In the genomic region with DNA sequence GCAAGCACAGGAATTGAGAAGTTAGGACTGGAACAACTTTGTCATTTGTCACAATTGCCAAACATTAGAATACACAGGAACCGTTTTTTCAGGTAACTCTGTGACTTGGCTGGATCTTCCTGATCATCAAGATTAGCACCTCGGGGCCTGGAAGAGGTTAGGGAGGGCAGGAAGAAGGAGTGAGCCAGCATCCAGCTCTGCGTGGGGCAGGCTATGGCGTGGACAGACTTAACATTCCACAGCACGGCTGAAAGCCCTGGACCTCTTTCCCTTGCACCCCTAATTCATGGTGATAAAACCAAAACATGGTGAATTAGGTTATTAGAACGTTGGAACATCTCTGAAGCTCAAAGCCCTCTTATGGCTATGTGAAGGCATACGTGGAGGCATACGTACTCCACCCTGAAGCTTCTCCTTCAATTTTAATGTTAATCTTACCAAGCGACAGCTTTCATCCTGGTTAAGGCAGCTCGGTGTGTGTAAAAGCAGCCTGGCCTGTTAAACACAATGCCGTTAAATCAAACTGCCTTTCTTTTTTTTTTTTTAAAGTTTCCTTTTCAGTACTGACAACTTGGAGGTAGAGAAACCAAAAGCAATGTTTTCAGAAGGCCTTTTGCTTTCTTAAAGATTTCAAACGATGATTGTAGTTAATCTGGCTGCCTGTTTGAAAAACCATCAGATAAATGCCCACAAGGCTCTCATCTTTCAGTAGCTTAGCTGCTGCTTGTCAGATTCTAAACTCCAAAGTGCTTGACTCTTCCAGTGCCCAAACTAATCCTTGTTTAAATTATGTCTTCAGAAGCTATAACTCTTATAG, we compare ENCODE assay signal across 2 cellular contexts.
TF ChIP-seq lines count a peak whose summit lies in the region.

No MANE protein-coding gene starts in this region.

TF ChIP-seq in liver, 16 proteins besides CTCF, POLR2A, EP300 and RAD21:
- TF ChIP-seq JUND (IDR thresholded peaks at IDR 0.05) (no peak), FOXA1 (IDR thresholded peaks at IDR 0.05) (no peak), HNF4G (IDR thresholded peaks at IDR 0.05) (no peak), NR2F2 (IDR thresholded peaks at IDR 0.05) (no peak), MAX (IDR thresholded peaks at IDR 0.05) (no peak), REST (IDR thresholded peaks at IDR 0.05) (no peak), HNF4A (conservative IDR thresholded peaks at IDR 0.05) (no peak), RXRA (IDR thresholded peaks at IDR 0.05) (no peak), TAF1 (conservative IDR thresholded peaks at IDR 0.05) (no peak), EGR1 (IDR thresholded peaks at IDR 0.05; ENCODE audit: low read depth in 2 of 2) (no peak), YY1 (IDR thresholded peaks at IDR 0.05) (no peak), SP1 (IDR thresholded peaks at IDR 0.05) (no peak), GABPA (IDR thresholded peaks at IDR 0.05 in 1 of 2, conservative IDR thresholded peaks at IDR 0.05 in 1 of 2) (no peak), FOXA2 (IDR thresholded peaks at IDR 0.05) (no peak)
- TF ChIP-seq, protein P1, sequence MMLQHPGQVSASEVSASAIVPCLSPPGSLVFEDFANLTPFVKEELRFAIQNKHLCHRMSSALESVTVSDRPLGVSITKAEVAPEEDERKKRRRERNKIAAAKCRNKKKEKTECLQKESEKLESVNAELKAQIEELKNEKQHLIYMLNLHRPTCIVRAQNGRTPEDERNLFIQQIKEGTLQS (IDR thresholded peaks at IDR 0.05) = no peak
- TF ChIP-seq, protein P2, sequence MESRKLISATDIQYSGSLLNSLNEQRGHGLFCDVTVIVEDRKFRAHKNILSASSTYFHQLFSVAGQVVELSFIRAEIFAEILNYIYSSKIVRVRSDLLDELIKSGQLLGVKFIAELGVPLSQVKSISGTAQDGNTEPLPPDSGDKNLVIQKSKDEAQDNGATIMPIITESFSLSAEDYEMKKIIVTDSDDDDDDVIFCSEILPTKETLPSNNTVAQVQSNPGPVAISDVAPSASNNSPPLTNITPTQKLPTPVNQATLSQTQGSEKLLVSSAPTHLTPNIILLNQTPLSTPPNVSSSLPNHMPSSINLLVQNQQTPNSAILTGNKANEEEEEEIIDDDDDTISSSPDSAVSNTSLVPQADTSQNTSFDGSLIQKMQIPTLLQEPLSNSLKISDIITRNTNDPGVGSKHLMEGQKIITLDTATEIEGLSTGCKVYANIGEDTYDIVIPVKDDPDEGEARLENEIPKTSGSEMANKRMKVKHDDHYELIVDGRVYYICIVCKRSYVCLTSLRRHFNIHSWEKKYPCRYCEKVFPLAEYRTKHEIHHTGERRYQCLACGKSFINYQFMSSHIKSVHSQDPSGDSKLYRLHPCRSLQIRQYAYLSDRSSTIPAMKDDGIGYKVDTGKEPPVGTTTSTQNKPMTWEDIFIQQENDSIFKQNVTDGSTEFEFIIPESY (IDR thresholded peaks at IDR 0.05) = no peak

TF ChIP-seq in HepG2, 621 proteins besides CTCF, POLR2A, EP300 and RAD21:
- TF ChIP-seq ATM (IDR thresholded peaks at IDR 0.05; ENCODE audit: borderline replicate concordance) (no peak), STAT5B (CRISPR knock-in tag; IDR thresholded peaks at IDR 0.05) (no peak), AGO2 (optimal IDR thresholded peaks at IDR 0.05; ENCODE audit: low read depth, low read length) (no peak), GPN1 (CRISPR knock-in tag; IDR thresholded peaks at IDR 0.05; ENCODE audit: borderline replicate concordance) (no peak), ZNF619 (CRISPR knock-in tag; IDR thresholded peaks at IDR 0.05) (no peak), NKX3-1 (CRISPR knock-in tag; IDR thresholded peaks at IDR 0.05) (no peak)
